8 cellular contexts compared by ENCODE assay signal in genomic region chr19:54439174-54439851, GRCh38. TPM values are rescaled to one million over a fixed set of nuclear protein-coding genes. Genes with fewer than 3 reads are reported as not detected.
A peak's percentile ranks its signal among the peaks of the same experiment; 100 is the strongest.
DNase-seq lines count a peak whose midpoint lies in the region; ATAC-seq, FAIRE-seq and TF ChIP-seq lines count a peak whose summit lies in the region.

No MANE protein-coding gene starts in this region.

- H3K9me3 ChIP-seq in K562 (replicated peaks; ENCODE audit: control insufficient read depth, insufficient read depth, low read depth, low read length) (no peaks in the 10 kb centered on the region), left lung (no peaks in the 10 kb centered on the region)

- no peaks in the 10 kb centered on the region for H3K9me1 ChIP-seq in K562 (ENCODE audit: control insufficient read depth, insufficient read depth, low read length)

- BruUV-seq in K562 (replicated peaks; lab: Mats Ljungman, UMichigan): no TSS peak

- H3K27me3 ChIP-seq in K562 (ENCODE audit: control insufficient read depth in 2 of 2, insufficient read depth in 2 of 2, low read length in 2 of 2) (no peaks in the 10 kb centered on the region), left lung (no peaks in the 10 kb centered on the region)

- CTCF ChIA-PET in K562 (lab: Yijun Ruan, JAX; ENCODE audit: low intra/inter-chr PET ratio): no interaction called here

- peaks cover 0 to 20% of the 10 kb centered on the region in 2 experiments; a peak in 2 of 5 replicates for H3K4me1 ChIP-seq in K562 (replicated peaks in 1 of 2; ENCODE audit: control insufficient read depth in 2 of 2, insufficient read depth in 2 of 2, low read length in 2 of 2)
- H3K4me1 ChIP-seq in left lung: no peaks in the 10 kb centered on the region

- H3K79me2 ChIP-seq in K562 (ENCODE audit: control insufficient read depth, insufficient read depth, low read length): peaks cover 6% of the 10 kb centered on the region; the same call in 2 of the 3 replicates

- H2AFZ ChIP-seq in K562 (ENCODE audit: low read depth, low read length): no peak overlapping the region

- no peak for FAIRE-seq in K562 (lab: Jason Lieb, UNC)

- DNase-seq in GDM1 (lab: John Stamatoyannopoulos, UW) (peak; percentile 4), NCI-H2227 (lab: John Stamatoyannopoulos, UW; ENCODE audit: unreplicated experiment) (peak; percentile 80), K562 (ENCODE audit: extremely low read depth in 1 of 4, low spot score in 3 of 4) (peak in 2 of 4 experiments; percentile 47 to 50), left lung (no peak), NCI-H1105 treated with DMSO at 0.1 percent for 48 hours (lab: John Stamatoyannopoulos, UW) (no peak), NCI-H2081 treated with DMSO at 0.1 percent for 48 hours (lab: John Stamatoyannopoulos, UW) (no peak)

- no peak for TF ChIP-seq EP300 in K562 (IDR thresholded peaks at IDR 0.05; ENCODE audit: low read length)

- in situ Hi-C loops in K562 (cut with MboI): no loop called here

- H4K20me1 ChIP-seq in K562 (replicated peaks; ENCODE audit: control insufficient read depth, insufficient read depth, low read length): peaks cover 5% of the 10 kb centered on the region; the same call in 1 of the 2 replicates

- H3K9ac ChIP-seq in K562 (ENCODE audit: insufficient read depth in 1 of 2, low read depth in 2 of 2, low read length in 2 of 2): peak overlapping the region in 1 of 2 experiments; percentile 81; a peak in 2 of 4 replicates

- POLR2A ChIA-PET in K562 (lab: Yijun Ruan, JAX): interaction anchor here (1.2 to 1.3 kb wide), 2 partner anchors 9 to 10 kb away, joined by 4 to 7 read pairs; partner anchors contain the start of gene LENG8

- 70% methylated on average over 15 of the region's 15 CpGs for WGBS in K562 (ENCODE audit: insufficient coverage, low coverage, missing lambda C conversion rate)

- intact Hi-C loops in K562 (cut with micrococcal nuclease): no loop called here
- intact Hi-C loops in left lung (cut with DNase I): no loop called here

- no peak overlapping the region; the same call in 1 of the 2 replicates for H3K4me2 ChIP-seq in K562 (ENCODE audit: insufficient read depth, low read length)

- TF ChIP-seq RAD21 in K562 (CRISPR knock-in tag; conservative IDR thresholded peaks at IDR 0.05 in 1 of 2, IDR thresholded peaks at IDR 0.05 in 1 of 2): peak in 1 of 2 experiments; percentile 15; a peak in 1 of 4 replicates

- TF ChIP-seq CTCF in K562 (IDR thresholded peaks at IDR 0.05 in 2 of 3, conservative IDR thresholded peaks at IDR 0.05 in 1 of 3; ENCODE audit: insufficient read depth in 2 of 3, low read depth in 1 of 3, low read length in 3 of 3) (peak; percentile 45 to 63 (median 59); a peak in 5 of 6 replicates), left lung (IDR thresholded peaks at IDR 0.05) (no peak)

- H3K4me3 ChIP-seq in K562 (no peak overlapping the region), left lung (no peak overlapping the region)

- no peak for TF ChIP-seq POLR2A in K562 (conservative IDR thresholded peaks at IDR 0.05)

- peaks cover 18% of the 10 kb centered on the region; the same call in 1 of the 3 replicates for H3K36me3 ChIP-seq in K562 (ENCODE audit: control insufficient read depth, insufficient read depth, low read length)
- H3K36me3 ChIP-seq in left lung: peaks cover 0 to 20% of the 10 kb centered on the region in 2 donors

- H3K27ac ChIP-seq in K562 (ENCODE audit: extremely low read depth, low read depth, low read length) (no peak overlapping the region), left lung (no peak overlapping the region)

- ATAC-seq in K562 (peak; percentile 91), left lung (peak; percentile 49), GM21786 (IDR thresholded peaks at IDR 0.05; ENCODE audit: unreplicated experiment) (no peak), GM19452 (IDR thresholded peaks at IDR 0.05; ENCODE audit: unreplicated experiment) (no peak)

RNA-seq across cellular contexts. Expression of gene LENG8, which starts 9.7 kb away (rescaled TPM):
- total RNA-seq in K562 (2011; cell fraction: chromatin; rRNA removed; ENCODE audit: low replicate concordance): 299 and 811 TPM in 2 replicates
- total RNA-seq in K562 (2011; cell fraction: nucleolus; rRNA removed): 301 and 324 TPM in 2 replicates
- 310 and 346 TPM in 2 replicates for total RNA-seq in K562 (2011; cell fraction: nucleoplasm; rRNA removed)
- total RNA-seq in K562 (2014; rRNA removed) (32.2 and 36.0 TPM in 2 replicates), K562 (2014; rRNA removed; fragmentation: Illumina TruSeq; extraction: Trizol) (6.0 and 8.4 TPM in 2 replicates), K562 (2015; rRNA removed; fragmentation: Illumina TruSeq; extraction: Trizol) (16.3 and 17.2 TPM in 2 replicates), K562 (2021) (116 and 146 TPM in 2 replicates), left lung (100 to 1,000 TPM; 138 to 144 TPM)
- polyA plus RNA-seq in K562 (2011; rRNA removed) (28.1 and 70.4 TPM in 2 replicates), K562 (2014; fragmentation: Illumina TruSeq; extraction: Trizol) (44.5 and 79.0 TPM in 2 replicates), K562 (2014; fragmentation: Nextera tagmentation; extraction: Ambion mirVana) (1 to 10 TPM in 1 of 2 experiments, under 1 TPM in 1; 0.74 to 2.3 TPM), K562 (2014; rRNA removed) (125 and 144 TPM in 2 replicates)
- 32.2 and 33.2 TPM in 2 replicates for polyA plus RNA-seq in K562 (2011; cell fraction: cytosol; rRNA removed)
- 546 and 794 TPM in 2 replicates for polyA plus RNA-seq in K562 (2011; cell fraction: nucleus; rRNA removed)
- 103 and 172 TPM in 2 replicates for polyA plus RNA-seq in K562 (2012)
- polyA minus RNA-seq in K562 (2011; rRNA and poly(A)+ RNA removed): 16.0 and 20.5 TPM in 2 replicates
- 21.1 and 33.8 TPM in 2 replicates for polyA minus RNA-seq in K562 (2011; cell fraction: cytosol; rRNA and poly(A)+ RNA removed)
- polyA minus RNA-seq in K562 (2011; cell fraction: nucleus; rRNA and poly(A)+ RNA removed): 88.3 and 112 TPM in 2 replicates

RNA-seq across cellular contexts. Expression of gene TTYH1, which starts 24.0 kb away (rescaled TPM):
- not detected in 2 replicates for total RNA-seq in K562 (2011; cell fraction: chromatin; rRNA removed; ENCODE audit: low replicate concordance)
- not detected in 2 replicates for total RNA-seq in K562 (2011; cell fraction: nucleolus; rRNA removed)
- total RNA-seq in K562 (2011; cell fraction: nucleoplasm; rRNA removed): not detected in 2 replicates
- total RNA-seq in K562 (2014; rRNA removed) (not detected in 2 replicates), K562 (2014; rRNA removed; fragmentation: Illumina TruSeq; extraction: Trizol) (not detected in 2 replicates), K562 (2015; rRNA removed; fragmentation: Illumina TruSeq; extraction: Trizol) (not detected in 2 replicates), K562 (2021) (not detected in 2 replicates), left lung (not detected)
- polyA plus RNA-seq in K562 (2011; rRNA removed) (not detected in 2 replicates), K562 (2014; fragmentation: Illumina TruSeq; extraction: Trizol) (not detected in 2 replicates), K562 (2014; fragmentation: Nextera tagmentation; extraction: Ambion mirVana) (under 1 TPM in 1 of 2 experiments, not detected in 1; 0.08 TPM), K562 (2014; rRNA removed) (not detected in 2 replicates)
- polyA plus RNA-seq in K562 (2011; cell fraction: cytosol; rRNA removed): not detected in 2 replicates
- not detected in 2 replicates for polyA plus RNA-seq in K562 (2011; cell fraction: nucleus; rRNA removed)
- 0.17 and 0.36 TPM in 2 replicates for polyA plus RNA-seq in K562 (2012)
- not detected in 2 replicates for polyA minus RNA-seq in K562 (2011; rRNA and poly(A)+ RNA removed)
- not detected in 2 replicates for polyA minus RNA-seq in K562 (2011; cell fraction: cytosol; rRNA and poly(A)+ RNA removed)
- not detected in 2 replicates for polyA minus RNA-seq in K562 (2011; cell fraction: nucleus; rRNA and poly(A)+ RNA removed)

RNA-seq across cellular contexts. Expression of gene LENG9, which starts 24.3 kb away (rescaled TPM):
- total RNA-seq in K562 (2011; cell fraction: chromatin; rRNA removed; ENCODE audit: low replicate concordance): 0.53 TPM in 1 of 2 replicates, not detected in the other
- total RNA-seq in K562 (2011; cell fraction: nucleolus; rRNA removed): 1.2 TPM in 2 replicates
- 0.44 and 0.61 TPM in 2 replicates for total RNA-seq in K562 (2011; cell fraction: nucleoplasm; rRNA removed)
- total RNA-seq in K562 (2014; rRNA removed) (0.64 and 1.6 TPM in 2 replicates), K562 (2014; rRNA removed; fragmentation: Illumina TruSeq; extraction: Trizol) (0.10 TPM in 1 of 2 replicates, not detected in the other), K562 (2015; rRNA removed; fragmentation: Illumina TruSeq; extraction: Trizol) (0.38 and 0.43 TPM in 2 replicates), K562 (2021) (0.58 and 0.74 TPM in 2 replicates), left lung (1 to 10 TPM; 5.4 to 8.8 TPM)
- polyA plus RNA-seq in K562 (2011; rRNA removed) (0.11 and 0.12 TPM in 2 replicates), K562 (2014; fragmentation: Illumina TruSeq; extraction: Trizol) (0.06 and 0.28 TPM in 2 replicates), K562 (2014; fragmentation: Nextera tagmentation; extraction: Ambion mirVana) (under 1 TPM; 0.23 to 0.34 TPM), K562 (2014; rRNA removed) (0.15 and 0.32 TPM in 2 replicates)
- polyA plus RNA-seq in K562 (2011; cell fraction: cytosol; rRNA removed): 0.32 and 0.64 TPM in 2 replicates
- polyA plus RNA-seq in K562 (2011; cell fraction: nucleus; rRNA removed): 0.24 and 0.43 TPM in 2 replicates
- 0.35 and 0.48 TPM in 2 replicates for polyA plus RNA-seq in K562 (2012)
- polyA minus RNA-seq in K562 (2011; rRNA and poly(A)+ RNA removed): 0.28 TPM in 1 of 2 replicates, not detected in the other
- 0.91 and 0.95 TPM in 2 replicates for polyA minus RNA-seq in K562 (2011; cell fraction: cytosol; rRNA and poly(A)+ RNA removed)
- polyA minus RNA-seq in K562 (2011; cell fraction: nucleus; rRNA and poly(A)+ RNA removed): 0.89 and 1.8 TPM in 2 replicates

RNA-seq across cellular contexts. Expression of gene CDC42EP5, which starts 33.8 kb away (rescaled TPM):
- total RNA-seq in K562 (2011; cell fraction: chromatin; rRNA removed; ENCODE audit: low replicate concordance): not detected in 2 replicates
- not detected in 2 replicates for total RNA-seq in K562 (2011; cell fraction: nucleolus; rRNA removed)
- not detected in 2 replicates for total RNA-seq in K562 (2011; cell fraction: nucleoplasm; rRNA removed)
- total RNA-seq in K562 (2014; rRNA removed) (not detected in 2 replicates), K562 (2014; rRNA removed; fragmentation: Illumina TruSeq; extraction: Trizol) (not detected in 2 replicates), K562 (2015; rRNA removed; fragmentation: Illumina TruSeq; extraction: Trizol) (not detected in 2 replicates), K562 (2021) (0.29 and 0.38 TPM in 2 replicates), left lung (10 to 100 TPM; 20.4 to 29.8 TPM)
- polyA plus RNA-seq in K562 (2011; rRNA removed) (0.09 and 0.15 TPM in 2 replicates), K562 (2014; fragmentation: Illumina TruSeq; extraction: Trizol) (not detected in 2 replicates), K562 (2014; fragmentation: Nextera tagmentation; extraction: Ambion mirVana) (not detected), K562 (2014; rRNA removed) (0.96 TPM in 1 of 2 replicates, not detected in the other)
- polyA plus RNA-seq in K562 (2011; cell fraction: cytosol; rRNA removed): 0.67 TPM in 1 of 2 replicates, not detected in the other
- polyA plus RNA-seq in K562 (2011; cell fraction: nucleus; rRNA removed): 0.14 and 0.54 TPM in 2 replicates
- polyA plus RNA-seq in K562 (2012): 0.32 and 0.38 TPM in 2 replicates
- polyA minus RNA-seq in K562 (2011; rRNA and poly(A)+ RNA removed): not detected in 2 replicates
- polyA minus RNA-seq in K562 (2011; cell fraction: cytosol; rRNA and poly(A)+ RNA removed): not detected in 2 replicates
- polyA minus RNA-seq in K562 (2011; cell fraction: nucleus; rRNA and poly(A)+ RNA removed): not detected in 2 replicates

Comparison
In these comparisons a context has a peak if more than half of its experiments do, and no peak if none do; other contexts are left out.
1. DNase-seq: peak in GDM1 (single experiment) and NCI-H2227 (single experiment); none in left lung (0 of 2), NCI-H1105 treated with DMSO at 0.1 percent for 48 hours (single experiment) and NCI-H2081 treated with DMSO at 0.1 percent for 48 hours (single experiment).
2. ATAC-seq: peak in K562 (single experiment) and left lung (single experiment); none in GM21786 (single experiment) and GM19452 (single experiment).
3. CTCF ChIP-seq: peak in K562 (3 of 3); none in left lung (0 of 2).